26 cellular contexts compared by ENCODE assay signal in genomic region chr11:99960536-99960935, GRCh38.
"Had no signal": no experiment of that assay in that cellular context is flagged by ENCODE, and none has a peak within 500 bp of the region (broad histone marks: within the 10 kb centered on the region; RNA-seq: fewer than 3 reads in every experiment).

No MANE protein-coding gene starts in this region.

- DNase-seq: activated CD4-positive, alpha-beta memory T cell treated with anti-CD3 and anti-CD28 coated beads, Interleukin-2, amount 10 ng/mL, durations not matched to agents 7 days and 5 days; activated CD4-positive, alpha-beta T cell treated with anti-CD3 and anti-CD28 coated beads for 36 hours; activated CD4-positive, alpha-beta T cell treated with anti-CD3 and anti-CD28 coated beads, Interleukin-2, amount 10 ng/mL, durations not matched to agents 24 days and 14 days; activated CD4-positive, CD25-positive, alpha-beta regulatory T cell; activated CD4-positive, CD25-positive, alpha-beta regulatory T cell treated with anti-CD3 and anti-CD28 coated beads, Interleukin-2, amount 50 U/mL, for 72 hours; activated CD8-positive, alpha-beta memory T cell treated with anti-CD3 and anti-CD28 coated beads, Interleukin-2, amount 50 U/mL, for 48 hours; activated gamma-delta T cell; activated naive CD4-positive, alpha-beta T cell; activated naive CD4-positive, alpha-beta T cell treated with anti-CD3 and anti-CD28 coated beads, Interleukin-2, amount 10 ng/mL, durations not matched to agents 7 days and 5 days; activated naive CD8-positive, alpha-beta T cell treated with anti-CD3 and anti-CD28 coated beads, Interleukin-2, amount 10 ng/mL, durations not matched to agents 7 days and 5 days; activated T-cell treated with anti-CD3 and anti-CD28 coated beads for 4 hours; activated T-cell treated with anti-CD3 and anti-CD28 coated beads, Interleukin-2, amount 50 U/mL, for 24 hours; activated T-cell treated with anti-CD3 and anti-CD28 coated beads, Interleukin-2, amount 50 U/mL, for 72 hours; amniotic stem cell; anterior cingulate cortex; body of pancreas; caudate nucleus; colonic mucosa; dorsolateral prefrontal cortex; effector memory CD4-positive, alpha-beta T cell; endodermal cell; foreskin fibroblast; heart left ventricle; T-helper 2 cell had no signal

- ATAC-seq: activated CD4-positive, alpha-beta T cell treated with anti-CD3 and anti-CD28 coated beads for 36 hours; activated naive CD4-positive, alpha-beta T cell treated with anti-CD3 and anti-CD28 coated beads, Interleukin-2, amount 50 U/mL, for 72 hours; activated T-cell treated with anti-CD3 and anti-CD28 coated beads, Interleukin-2, amount 50 U/mL, for 72 hours; body of pancreas; esophagus mucosa; heart left ventricle had no signal
